In genomic region chr11:122046438-122046837, GRCh38 we compare ENCODE assay signal across 14 cellular contexts.
DNase-seq lines count a peak whose midpoint lies in the region; ATAC-seq and TF ChIP-seq lines count a peak whose summit lies in the region.
"Had no signal": no experiment of that assay in that cellular context is flagged by ENCODE, and none has a peak within 500 bp of the region (broad histone marks: within the 10 kb centered on the region; RNA-seq: fewer than 3 reads in every experiment).

No MANE protein-coding gene starts in this region.

- H2AFZ ChIP-seq in GM23248: no peak overlapping the region
- no peak overlapping the region for H2AFZ ChIP-seq in fibroblast of lung (ENCODE audit: low read length)

- peaks cover 91% of the 10 kb centered on the region for H3F3A ChIP-seq in GM23248 (ENCODE audit: insufficient read depth)

- TF ChIP-seq CTCF in ascending aorta (IDR thresholded peaks at IDR 0.05) (no peak), fibroblast of lung (conservative IDR thresholded peaks at IDR 0.05 in 1 of 2, IDR thresholded peaks at IDR 0.05 in 1 of 2; ENCODE audit: low read depth in 1 of 2, low read length in 2 of 2) (no peak), ovary (IDR thresholded peaks at IDR 0.05) (no peak)

- no peaks in the 10 kb centered on the region for H3K9me3 ChIP-seq in GM23248 (ENCODE audit: low read depth)
- H3K9me3 ChIP-seq in ascending aorta: no peaks in the 10 kb centered on the region
- no peaks in the 10 kb centered on the region for H3K9me3 ChIP-seq in fibroblast of lung (ENCODE audit: control insufficient read depth, insufficient read depth, low read depth, low read length)
- H3K9me3 ChIP-seq in skeletal muscle satellite cell (replicated peaks; ENCODE audit: low read length): no peaks in the 10 kb centered on the region
- no peaks in the 10 kb centered on the region for H3K9me3 ChIP-seq in ovary

- ATAC-seq in GM21423 (IDR thresholded peaks at IDR 0.05; ENCODE audit: unreplicated experiment): no peak
- no peak for ATAC-seq in HG03045 (IDR thresholded peaks at IDR 0.05; ENCODE audit: unreplicated experiment)

- no peaks in the 10 kb centered on the region for H3K9me2 ChIP-seq in GM23248 (ENCODE audit: insufficient read depth)

- no peaks in the 10 kb centered on the region for H4K20me1 ChIP-seq in GM23248 (ENCODE audit: insufficient read depth)
- no peaks in the 10 kb centered on the region for H4K20me1 ChIP-seq in fibroblast of lung (ENCODE audit: control insufficient read depth, extremely low read depth, insufficient read depth, low read length)

- in situ Hi-C loops in GM23248 (cut with MboI): no loop called here

- no peak for TF ChIP-seq POLR2A in ovary (IDR thresholded peaks at IDR 0.05)

- H3K27me3 ChIP-seq in GM23248 (replicated peaks; ENCODE audit: insufficient read depth) (no peaks in the 10 kb centered on the region), ascending aorta (no peaks in the 10 kb centered on the region), fibroblast of lung (ENCODE audit: control insufficient read depth, insufficient read depth, low read length) (no peaks in the 10 kb centered on the region), skeletal muscle satellite cell (ENCODE audit: control insufficient read depth, insufficient read depth, low read length) (no peaks in the 10 kb centered on the region), ovary (no peaks in the 10 kb centered on the region)

- peak overlapping the region; percentile 17 for H3K4me2 ChIP-seq in GM23248 (ENCODE audit: unreplicated experiment)
- no peak overlapping the region for H3K4me2 ChIP-seq in fibroblast of lung (ENCODE audit: extremely low read depth, insufficient read depth, low read length)
- H3K4me2 ChIP-seq in skeletal muscle satellite cell (ENCODE audit: low read length): peak overlapping the region; percentile 53

- peaks cover 39% of the 10 kb centered on the region for H3K79me2 ChIP-seq in GM23248 (ENCODE audit: insufficient read depth)
- H3K79me2 ChIP-seq in fibroblast of lung (ENCODE audit: control insufficient read depth, insufficient read depth, low read length): no peaks in the 10 kb centered on the region

- H3K4me1 ChIP-seq in GM23248 (ENCODE audit: insufficient read depth) (peaks cover 60% of the 10 kb centered on the region), ascending aorta (peaks cover 0 to 16% of the 10 kb centered on the region in 2 donors), fibroblast of lung (ENCODE audit: control insufficient read depth, extremely low read depth, insufficient read depth, low read length) (peaks cover 7% of the 10 kb centered on the region), skeletal muscle satellite cell (ENCODE audit: control insufficient read depth, insufficient read depth, low read length) (peaks cover 47% of the 10 kb centered on the region), ovary (ENCODE audit: insufficient read depth) (no peaks in the 10 kb centered on the region)

- WGBS in GM23248 (ENCODE audit: low coverage in 1 of 2, low lambda C conversion rate in 2 of 2, missing lambda C conversion rate in 2 of 2), 2 experiments: 80 to 82% methylated on average over 4 of the region's 4 CpGs
- WGBS in ovary, 3 donors: 81 to 92% (median 89%) methylated on average over 4 of the region's 4 CpGs

- H3K27ac ChIP-seq in GM23248: peak overlapping the region; percentile 83
- peak overlapping the region; percentile 89 to 98 for H3K27ac ChIP-seq in ascending aorta
- H3K27ac ChIP-seq in fibroblast of lung (ENCODE audit: insufficient read depth, low read length): peak overlapping the region; percentile 5
- no peak overlapping the region for H3K27ac ChIP-seq in ovary
- H3K27ac ChIP-seq: HL-60 had no signal

- H3K4me3 ChIP-seq in GM23248 (no peak overlapping the region), ascending aorta (peak overlapping the region in 1 of 2 donors; percentile 52), fibroblast of lung (replicated peaks in 1 of 4; ENCODE audit: control extremely low read depth in 1 of 4, insufficient read depth in 1 of 4, low read depth in 3 of 4, low read length in 4 of 4) (no peak overlapping the region), skeletal muscle satellite cell (ENCODE audit: low read length) (peak overlapping the region; percentile 4), ovary (no peak overlapping the region)

- no peak for TF ChIP-seq EP300 in ovary (IDR thresholded peaks at IDR 0.05)

- H3K9ac ChIP-seq in GM23248 (peak overlapping the region; percentile 35), fibroblast of lung (ENCODE audit: insufficient read depth, low read length) (no peak overlapping the region), skeletal muscle satellite cell (ENCODE audit: low read depth, low read length) (peak overlapping the region; percentile 80)

- peaks cover 42% of the 10 kb centered on the region for H3K36me3 ChIP-seq in GM23248 (ENCODE audit: low read depth)
- no peaks in the 10 kb centered on the region for H3K36me3 ChIP-seq in ascending aorta
- H3K36me3 ChIP-seq in fibroblast of lung (ENCODE audit: control insufficient read depth, insufficient read depth, low read length): no peaks in the 10 kb centered on the region
- H3K36me3 ChIP-seq in skeletal muscle satellite cell (ENCODE audit: insufficient read depth, low read length): peaks cover 11% of the 10 kb centered on the region
- H3K36me3 ChIP-seq in ovary: no peaks in the 10 kb centered on the region

- intact Hi-C loops in ascending aorta (cut with DNase I): loop anchor here (5.0 kb wide), 2 partner anchors 41 to 156 kb away; no protein-coding TSS in a partner anchor
- intact Hi-C loops in ovary (cut with DNase I): no loop called here

- DNase-seq in GM23248: no peak
- DNase-seq in ascending aorta (ENCODE audit: low spot score in 2 of 2): peak in 1 of 2 donors; percentile 80
- DNase-seq in fibroblast of lung (ENCODE audit: low read depth in 2 of 2): no peak
- no peak for DNase-seq in NCI-H1694 treated with DMSO at 0.1 percent for 48 hours (lab: John Stamatoyannopoulos, UW)
- DNase-seq in ovary: no peak
- DNase-seq: AML-193, H7, NCI-H1930, NCI-H446, NCI-H69 had no signal

Comparison
In these comparisons a context has a peak if more than half of its experiments do, and no peak if none do; other contexts are left out.
1. H3K27ac ChIP-seq: peak in GM23248 (single experiment), ascending aorta (2 of 2) and fibroblast of lung (single experiment); none in ovary (0 of 2).